In genomic region chr7:19772323-19772722, GRCh38 we compare ENCODE assay signal across 12 cellular contexts. TPM values are rescaled to one million over a fixed set of nuclear protein-coding genes. Genes with fewer than 3 reads are reported as not detected.
DNase-seq lines count a peak whose midpoint lies in the region; ATAC-seq and TF ChIP-seq lines count a peak whose summit lies in the region.
"Had no signal": no experiment of that assay in that cellular context is flagged by ENCODE, and none has a peak within 500 bp of the region (broad histone marks: within the 10 kb centered on the region; RNA-seq: fewer than 3 reads in every experiment).

No MANE protein-coding gene starts in this region.

- peaks cover 6% of the 10 kb centered on the region for H3K27me3 Mint-ChIP-seq in glutamatergic neuron (ENCODE audit: unreplicated experiment)

- H3K9me3 Mint-ChIP-seq in glutamatergic neuron (ENCODE audit: unreplicated experiment), result no peaks in the 10 kb centered on the region

- H3K36me3 Mint-ChIP-seq in glutamatergic neuron (ENCODE audit: unreplicated experiment), result no peaks in the 10 kb centered on the region

- TF ChIP-seq CTCF in glutamatergic neuron (IDR thresholded peaks at IDR 0.05; ENCODE audit: partially characterized antibody, unreplicated experiment) (no peak), GM10266 (IDR thresholded peaks at IDR 0.05; ENCODE audit: control insufficient read depth, insufficient read depth, low read depth, missing control alignments) (no peak)

- H3K36me3 ChIP-seq in NT2/D1 (ENCODE audit: insufficient read depth, insufficient read length, low read length) (no peaks in the 10 kb centered on the region), rectal smooth muscle tissue (ENCODE audit: control insufficient read depth, insufficient read depth, low read length) (no peaks in the 10 kb centered on the region)
- H3K36me3 ChIP-seq: gastroesophageal sphincter had no signal

- no peak for ATAC-seq in GM18519 (IDR thresholded peaks at IDR 0.05; ENCODE audit: low FRiP score, unreplicated experiment)
- ATAC-seq: HCT116 had no signal

- H3K9me3 ChIP-seq in NT2/D1 (ENCODE audit: insufficient read depth, low read length), result no peaks in the 10 kb centered on the region
- H3K9me3 ChIP-seq: gastroesophageal sphincter had no signal

- H3K4me1 ChIP-seq in NT2/D1 (ENCODE audit: insufficient read depth, insufficient read length) (peaks cover 3% of the 10 kb centered on the region), rectal smooth muscle tissue (ENCODE audit: control insufficient read depth, insufficient read depth, low read length) (no peaks in the 10 kb centered on the region)

- peak overlapping the region; percentile 97 for H3K27ac Mint-ChIP-seq in glutamatergic neuron (ENCODE audit: unreplicated experiment)

- peak overlapping the region; percentile 52 for H3K4me3 ChIP-seq in NT2/D1 (ENCODE audit: insufficient read length, low read depth)
- peak overlapping the region; percentile 2 for H3K4me3 ChIP-seq in rectal smooth muscle tissue (ENCODE audit: low read length)

- H3K27me3 ChIP-seq in NT2/D1 (ENCODE audit: insufficient read depth, insufficient read length), result peaks cover 32% of the 10 kb centered on the region
- H3K27me3 ChIP-seq in rectal smooth muscle tissue (ENCODE audit: control insufficient read depth, insufficient read depth, low read length), result peaks cover 5% of the 10 kb centered on the region

- peak overlapping the region; percentile 99 for H3K4me3 Mint-ChIP-seq in glutamatergic neuron (ENCODE audit: unreplicated experiment)

- H3K9ac ChIP-seq in NT2/D1 (ENCODE audit: insufficient read length, low read depth), result no peak overlapping the region
- no peak overlapping the region for H3K9ac ChIP-seq in rectal smooth muscle tissue (ENCODE audit: low read length)

- DNase-seq in DMS79 treated with DMSO at 0.1 percent for 48 hours (lab: John Stamatoyannopoulos, UW) (peak; percentile 41), DMS79 (lab: John Stamatoyannopoulos, UW) (no peak), NT2/D1 (ENCODE audit: low read depth, low spot score) (no peak), glutamatergic neuron (peak; percentile 38), NCI-H526 treated with DMSO at 0.1 percent for 48 hours (lab: John Stamatoyannopoulos, UW) (no peak), GM10266 (ENCODE audit: extremely low spot score) (no peak)

- peaks cover 4% of the 10 kb centered on the region for H3K4me1 Mint-ChIP-seq in glutamatergic neuron (ENCODE audit: low read depth, unreplicated experiment)

- no peak overlapping the region for H3K27ac ChIP-seq in rectal smooth muscle tissue (ENCODE audit: low read depth, low read length)
- H3K27ac ChIP-seq: gastroesophageal sphincter had no signal

RNA-seq across cellular contexts. Expression of gene TMEM196, which starts 1.1 kb away (rescaled TPM):
- total RNA-seq in glutamatergic neuron (ENCODE audit: unreplicated experiment), result 3.6 TPM
- total RNA-seq: A172, subcutaneous adipose tissue had no signal

Comparison
In these comparisons a context has a peak if more than half of its experiments do, and no peak if none do; other contexts are left out.
1. DNase-seq: peak in DMS79 treated with DMSO at 0.1 percent for 48 hours (single experiment) and glutamatergic neuron (single experiment); none in DMS79 (single experiment), NT2/D1 (single experiment), NCI-H526 treated with DMSO at 0.1 percent for 48 hours (single experiment) and GM10266 (single experiment).